1 cellular context compared by ENCODE assay signal in genomic region chr3:9976736-9977709, GRCh38.
TF ChIP-seq lines count a peak whose summit lies in the region.

No MANE protein-coding gene starts in this region.

TF ChIP-seq in SK-N-SH, 30 proteins besides CTCF, POLR2A, EP300 and RAD21:
- TF ChIP-seq USF1 (IDR thresholded peaks at IDR 0.05; ENCODE audit: borderline replicate concordance, low read depth) (no peak), IRF3 (IDR thresholded peaks at IDR 0.05; ENCODE audit: low read depth, low read length) (no peak), SIN3A (IDR thresholded peaks at IDR 0.05; ENCODE audit: borderline replicate concordance, low read depth, low read length) (peak; percentile 97), TCF12 (IDR thresholded peaks at IDR 0.05) (peak; percentile 47; the same call in 1 of the 2 replicates), RXRA (IDR thresholded peaks at IDR 0.05; ENCODE audit: borderline replicate concordance, low read depth) (peak; percentile 67; the same call in 1 of the 2 replicates), RCOR1 (IDR thresholded peaks at IDR 0.05; ENCODE audit: low read length) (no peak), FOXJ3 (CRISPR knock-in tag; IDR thresholded peaks at IDR 0.05) (no peak), EZH2phosphoT487 (IDR thresholded peaks at IDR 0.05; ENCODE audit: borderline replicate concordance, low read depth) (no peak), GATA2 (CRISPR knock-in tag; IDR thresholded peaks at IDR 0.05) (no peak), MAX (IDR thresholded peaks at IDR 0.05; ENCODE audit: low read depth) (0 out of 2 replicates have a peak, but pooled peaks have one; percentile 30), FOSL2 (IDR thresholded peaks at IDR 0.05; ENCODE audit: borderline replicate concordance, low read depth) (peak; percentile 74), SMC3 (IDR thresholded peaks at IDR 0.05; ENCODE audit: low read depth, low read length) (no peak), NFIC (IDR thresholded peaks at IDR 0.05; ENCODE audit: borderline replicate concordance) (peak; percentile 80), ELF1 (IDR thresholded peaks at IDR 0.05) (no peak), YY1 (IDR thresholded peaks at IDR 0.05; ENCODE audit: low read depth) (no peak), POLR2AphosphoS5 (IDR thresholded peaks at IDR 0.05; ENCODE audit: low read depth, low read length) (no peak), JUND (IDR thresholded peaks at IDR 0.05) (peak; percentile 73), USF2 (IDR thresholded peaks at IDR 0.05; ENCODE audit: borderline replicate concordance, low read depth, low read length) (no peak), REST (IDR thresholded peaks at IDR 0.05; ENCODE audit: low read depth, low read length) (no peak), PBX3 (IDR thresholded peaks at IDR 0.05) (peak; percentile 85), ZBTB33 (IDR thresholded peaks at IDR 0.05; ENCODE audit: borderline replicate concordance, low read depth) (no peak)
